ENCODE assay signal across 19 cellular contexts in the genomic region with DNA sequence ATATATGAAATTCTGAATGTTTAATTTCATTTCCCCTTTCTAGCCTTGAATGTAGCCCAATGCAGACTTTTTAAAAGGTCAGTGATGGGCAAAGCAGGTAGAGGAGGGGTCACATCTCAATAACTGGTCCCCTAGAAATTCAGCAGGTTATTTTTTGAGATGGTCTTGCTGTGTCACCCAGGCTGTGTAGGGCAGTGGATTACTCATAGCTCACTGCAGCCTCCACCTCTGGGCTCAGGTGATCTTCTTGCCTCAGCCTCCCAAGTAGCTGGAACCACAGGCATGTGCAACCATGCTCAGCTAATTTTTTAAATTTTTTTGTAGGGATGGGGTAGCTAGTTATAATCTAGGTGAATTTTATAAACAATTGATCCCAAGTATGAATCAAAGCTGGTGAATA. TPM values are rescaled to one million over a fixed set of nuclear protein-coding genes. Genes with fewer than 3 reads are reported as not detected.
DNase-seq lines count a peak whose midpoint lies in the region; ATAC-seq and TF ChIP-seq lines count a peak whose summit lies in the region.
"Had no signal": no experiment of that assay in that cellular context is flagged by ENCODE, and none has a peak within 500 bp of the region (broad histone marks: within the 10 kb centered on the region; RNA-seq: fewer than 3 reads in every experiment).

No MANE protein-coding gene starts in this region.

- H3K27ac ChIP-seq in SU-DHL-6 (ENCODE audit: low read depth, low read length) (peak overlapping the region; percentile 17; the same call in 1 of the 2 replicates), epithelial cell of prostate (peak overlapping the region; percentile 14), smooth muscle cell (ENCODE audit: low read depth) (peak overlapping the region; percentile 28)
- H3K27ac ChIP-seq: SJCRH30 had no signal

- no peak overlapping the region for H2AFZ ChIP-seq in SU-DHL-6 (ENCODE audit: low read depth, low read length, severe bottlenecking)
- H2AFZ ChIP-seq in smooth muscle cell (ENCODE audit: low read depth) = no peak overlapping the region

- H3K27me3 ChIP-seq in SU-DHL-6 (ENCODE audit: low read length) (no peaks in the 10 kb centered on the region), smooth muscle cell (ENCODE audit: low read depth) (no peaks in the 10 kb centered on the region)
- H3K27me3 ChIP-seq: SJCRH30 had no signal

- H3K36me3 ChIP-seq in SU-DHL-6 (ENCODE audit: low read length) = peaks cover 13% of the 10 kb centered on the region
- H3K36me3 ChIP-seq in smooth muscle cell (ENCODE audit: low read depth) = peaks cover 11% of the 10 kb centered on the region

- no peaks in the 10 kb centered on the region for H3K9me3 ChIP-seq in SU-DHL-6 (ENCODE audit: insufficient read depth, low read length)
- no peaks in the 10 kb centered on the region for H3K9me3 ChIP-seq in smooth muscle cell (replicated peaks; ENCODE audit: low read depth)
- H3K9me3 ChIP-seq: Caco-2, SJCRH30 had no signal

- H3K79me2 ChIP-seq in SU-DHL-6 (ENCODE audit: insufficient read depth, low read length) (no peaks in the 10 kb centered on the region), smooth muscle cell (ENCODE audit: low read depth) (peaks cover 13% of the 10 kb centered on the region)

- no peaks in the 10 kb centered on the region for H3K4me1 ChIP-seq in smooth muscle cell (ENCODE audit: low read depth)
- H3K4me1 ChIP-seq: Caco-2, SJCRH30 had no signal

- DNase-seq in M059J (ENCODE audit: low read depth) (peak; percentile 16), epithelial cell of prostate (ENCODE audit: low read depth, low spot score) (no peak), smooth muscle cell (lab: John Stamatoyannopoulos, UW; ENCODE audit: unreplicated experiment) (no peak), foreskin melanocyte (no peak), DMS79 treated with DMSO at 0.1 percent for 48 hours (lab: John Stamatoyannopoulos, UW) (no peak)
- DNase-seq: Caco-2, DMS153, EL, GOT3, Karpas-422, NCI-H1105 treated with DMSO at 0.1 percent for 48 hours, NCI-H187 treated with DMSO at 0.1 percent for 48 hours, NCI-H446, NCI-H69, RPMI8226, SJCRH30 had no signal

- TF ChIP-seq CTCF in SU-DHL-6 (IDR thresholded peaks at IDR 0.05; ENCODE audit: insufficient read depth, low read length, poor library complexity, severe bottlenecking) = no peak
- TF ChIP-seq CTCF in smooth muscle cell (IDR thresholded peaks at IDR 0.05; ENCODE audit: borderline replicate concordance, insufficient read depth, poor library complexity, severe bottlenecking) = no peak

- H3F3A ChIP-seq in SU-DHL-6 (ENCODE audit: insufficient read depth) (peaks cover 34% of the 10 kb centered on the region), smooth muscle cell (ENCODE audit: low read depth) (no peaks in the 10 kb centered on the region)

- H4K20me1 ChIP-seq in SU-DHL-6 (ENCODE audit: low read depth, low read length) = no peaks in the 10 kb centered on the region
- H4K20me1 ChIP-seq in smooth muscle cell (ENCODE audit: low read depth) = peaks cover 49% of the 10 kb centered on the region

- H3K4me3 ChIP-seq in SU-DHL-6 (ENCODE audit: insufficient read depth, low read length, poor library complexity, severe bottlenecking) (no peak overlapping the region), smooth muscle cell (no peak overlapping the region)
- H3K4me3 ChIP-seq: SJCRH30 had no signal

- H3K9ac ChIP-seq in SU-DHL-6 (ENCODE audit: low read length) (no peak overlapping the region), smooth muscle cell (ENCODE audit: low read depth) (no peak overlapping the region)

- H3K9me2 ChIP-seq in SU-DHL-6 (replicated peaks; ENCODE audit: insufficient read depth, low read length) = no peaks in the 10 kb centered on the region

- H3K4me2 ChIP-seq in SU-DHL-6 (ENCODE audit: low read depth, low read length, poor library complexity, severe bottlenecking) (no peak overlapping the region), smooth muscle cell (no peak overlapping the region)

- ATAC-seq in HG02852 (IDR thresholded peaks at IDR 0.05; ENCODE audit: unreplicated experiment) = no peak
- ATAC-seq: HepG2 had no signal

RNA-seq across cellular contexts. Expression of gene IAH1, which starts 8.8 kb away (rescaled TPM):
- 46.9 and 62.4 TPM in 2 replicates for total RNA-seq in M059J (2014; rRNA removed; shearing (Covaris generic))
- 40.8 and 61.5 TPM in 2 replicates for total RNA-seq in smooth muscle cell
- polyA plus RNA-seq in smooth muscle cell = 73.7 and 90.8 TPM in 2 replicates
- total RNA-seq: SJCRH30 had no signal

RNA-seq across cellular contexts. Expression of gene CPSF3, which starts 59.7 kb away (rescaled TPM):
- 75.3 and 79.0 TPM in 2 replicates for total RNA-seq in M059J (2014; rRNA removed; shearing (Covaris generic))
- 42.7 and 52.6 TPM in 2 replicates for total RNA-seq in smooth muscle cell
- 30.1 and 30.3 TPM in 2 replicates for polyA plus RNA-seq in smooth muscle cell

RNA-seq across cellular contexts. Expression of gene ITGB1BP1, which starts 59.8 kb away (rescaled TPM):
- total RNA-seq in M059J (2014; rRNA removed; shearing (Covaris generic)) = 34.3 and 55.3 TPM in 2 replicates
- 40.2 and 53.9 TPM in 2 replicates for total RNA-seq in smooth muscle cell
- polyA plus RNA-seq in smooth muscle cell = 138 and 142 TPM in 2 replicates
